9 cellular contexts compared by ENCODE assay signal in genomic region chr7:105309235-105310156, GRCh38.
DNase-seq lines count a peak whose midpoint lies in the region; ATAC-seq and TF ChIP-seq lines count a peak whose summit lies in the region.
"Had no signal": no experiment of that assay in that cellular context is flagged by ENCODE, and none has a peak within 500 bp of the region (broad histone marks: within the 10 kb centered on the region; RNA-seq: fewer than 3 reads in every experiment).

No MANE protein-coding gene starts in this region.

- H3K79me2 ChIP-seq in neural progenitor cell (ENCODE audit: low read depth): peaks cover 87% of the 10 kb centered on the region

- ATAC-seq in HG02885 (IDR thresholded peaks at IDR 0.05; ENCODE audit: poor library complexity, unreplicated experiment) (peak; percentile 53), WTC11 (peak; percentile 78)

- no peak overlapping the region for H3K4me2 ChIP-seq in neural progenitor cell

- H3K27ac Mint-ChIP-seq in WTC11 (peak overlapping the region; percentile 59), neural progenitor cell (no peak overlapping the region)

- H3K4me3 Mint-ChIP-seq in WTC11: no peak overlapping the region
- no peak overlapping the region for H3K4me3 Mint-ChIP-seq in neural progenitor cell

- H3K4me1 ChIP-seq in neural progenitor cell: peaks cover 3% of the 10 kb centered on the region

- POLR2A ChIA-PET in WTC11 (lab: Charles Lee): interaction anchor here (0.6 kb wide), 1 partner anchor 139 kb away, joined by 3 read pairs; no protein-coding TSS in a partner anchor

- H3K27me3 ChIP-seq in neural progenitor cell: no peaks in the 10 kb centered on the region

- CTCF ChIA-PET in WTC11 (lab: Charles Lee): interaction anchor here (0.6 to 1.7 kb wide), 2 partner anchors 65 to 1041 kb away, joined by 3 to 4 read pairs; no protein-coding TSS in a partner anchor

- H3K36me3 Mint-ChIP-seq in WTC11 (no peaks in the 10 kb centered on the region), neural progenitor cell (no peaks in the 10 kb centered on the region)

- no peak overlapping the region for H3K4me3 ChIP-seq in neural progenitor cell

- H3K9me3 ChIP-seq in neural progenitor cell (ENCODE audit: low read depth): no peaks in the 10 kb centered on the region

- H2AFZ ChIP-seq in neural progenitor cell (replicated peaks): no peak overlapping the region

- H3K4me1 Mint-ChIP-seq in WTC11 (peaks cover 35% of the 10 kb centered on the region), neural progenitor cell (peaks cover 9% of the 10 kb centered on the region)

- H4K20me1 ChIP-seq in neural progenitor cell (ENCODE audit: low read depth): peaks cover 43% of the 10 kb centered on the region

- H3K27me3 Mint-ChIP-seq in WTC11 (ENCODE audit: low read depth) (no peaks in the 10 kb centered on the region), neural progenitor cell (ENCODE audit: insufficient read depth, low read depth) (no peaks in the 10 kb centered on the region)
- H3K27me3 Mint-ChIP-seq: naive thymus-derived CD8-positive, alpha-beta T cell had no signal

- no peak overlapping the region for H3K9ac ChIP-seq in neural progenitor cell

- H3K27ac ChIP-seq in neural progenitor cell (no peak overlapping the region), substantia nigra (ENCODE audit: low read depth, low read length, poor library complexity, severe bottlenecking) (no peak overlapping the region)

- H3K9me3 Mint-ChIP-seq in WTC11 (peaks cover 3% of the 10 kb centered on the region; the same call in 1 of the 2 replicates), neural progenitor cell (no peaks in the 10 kb centered on the region)

- DNase-seq in NCI-H2107 treated with DMSO at 0.1 percent for 48 hours (lab: John Stamatoyannopoulos, UW; ENCODE audit: unreplicated experiment) (peak; percentile 33), NCI-H2107 (lab: John Stamatoyannopoulos, UW) (no peak), WTC11 (ENCODE audit: low spot score) (no peak), neural progenitor cell (ENCODE audit: low spot score) (peak; percentile 14), hepatic stellate cell (ENCODE audit: low spot score) (no peak), NCI-H128 (lab: John Stamatoyannopoulos, UW; ENCODE audit: unreplicated experiment) (no peak), substantia nigra (lab: John Stamatoyannopoulos, UW) (no peak)
- DNase-seq: naive thymus-derived CD8-positive, alpha-beta T cell had no signal

- TF ChIP-seq CTCF in WTC11 (IDR thresholded peaks at IDR 0.05) (no peak), neural progenitor cell (IDR thresholded peaks at IDR 0.05) (no peak)

- H3F3A ChIP-seq in neural progenitor cell (ENCODE audit: low read depth): no peaks in the 10 kb centered on the region

- H3K36me3 ChIP-seq in neural progenitor cell: no peaks in the 10 kb centered on the region

TF ChIP-seq in WTC11, 78 proteins besides CTCF, POLR2A, EP300 and RAD21:
- TF ChIP-seq PRDM15 (CRISPR knock-in tag; IDR thresholded peaks at IDR 0.05) (peak; percentile 43; the same call in 1 of the 2 replicates), SMAD4 (CRISPR knock-in tag; IDR thresholded peaks at IDR 0.05) (no peak)

Comparison
In these comparisons a context has a peak if more than half of its experiments do, and no peak if none do; other contexts are left out.
1. DNase-seq: peak in NCI-H2107 treated with DMSO at 0.1 percent for 48 hours (single experiment) and neural progenitor cell (single experiment); none in NCI-H2107 (single experiment), WTC11 (single experiment), hepatic stellate cell (single experiment), NCI-H128 (single experiment) and substantia nigra (0 of 49).